ENCODE assay signal across 1 cellular context in the genomic region with DNA sequence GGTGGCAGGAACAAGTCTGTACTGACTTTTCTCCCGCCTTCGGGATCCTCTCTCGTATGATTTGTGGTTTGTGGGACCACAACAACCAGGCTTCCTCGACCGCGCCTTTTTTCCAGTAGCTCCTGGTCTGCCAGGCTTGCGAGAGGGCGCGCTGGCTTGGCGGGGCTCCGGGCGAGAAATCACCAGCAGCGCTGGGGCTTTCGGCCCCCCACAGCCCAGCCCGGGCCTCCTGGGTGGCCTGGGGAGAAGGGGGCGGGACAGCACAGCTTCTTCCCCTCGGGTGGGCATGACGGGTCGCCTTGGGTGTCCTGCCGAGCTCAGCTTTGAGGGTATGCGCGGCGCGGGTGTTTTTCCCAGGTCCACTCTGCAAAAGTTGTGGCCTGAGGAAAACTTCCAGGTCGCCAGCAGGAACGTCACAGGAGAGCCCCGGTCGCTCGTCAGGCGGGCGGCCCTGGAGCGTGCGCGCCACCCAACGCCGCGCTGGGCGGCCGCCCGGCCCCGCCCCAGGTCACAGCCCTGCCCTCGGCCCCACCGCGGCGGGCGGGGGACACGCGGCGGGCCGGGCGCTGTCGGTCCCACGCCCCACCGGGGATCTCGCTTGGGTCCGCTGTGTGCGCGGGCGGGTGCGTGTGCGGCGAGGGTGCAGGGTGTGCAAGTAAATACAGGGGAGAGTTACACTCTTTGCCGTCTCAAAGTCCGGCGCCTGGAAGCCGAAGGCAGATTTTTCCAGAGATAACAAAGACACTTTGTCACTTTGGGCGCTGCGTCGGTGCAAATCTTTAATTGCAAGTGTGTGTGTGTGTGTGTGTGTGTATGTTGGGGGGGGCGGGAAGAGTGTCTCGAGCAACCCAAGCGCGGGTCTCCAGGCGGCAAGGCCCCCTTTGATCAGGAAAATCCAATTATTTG.
TF ChIP-seq lines count a peak whose summit lies in the region.

No MANE protein-coding gene starts in this region.

TF ChIP-seq in HepG2, 621 proteins besides CTCF, POLR2A, EP300 and RAD21 (continued from another document and continues in another):
- TF ChIP-seq, protein P1, sequence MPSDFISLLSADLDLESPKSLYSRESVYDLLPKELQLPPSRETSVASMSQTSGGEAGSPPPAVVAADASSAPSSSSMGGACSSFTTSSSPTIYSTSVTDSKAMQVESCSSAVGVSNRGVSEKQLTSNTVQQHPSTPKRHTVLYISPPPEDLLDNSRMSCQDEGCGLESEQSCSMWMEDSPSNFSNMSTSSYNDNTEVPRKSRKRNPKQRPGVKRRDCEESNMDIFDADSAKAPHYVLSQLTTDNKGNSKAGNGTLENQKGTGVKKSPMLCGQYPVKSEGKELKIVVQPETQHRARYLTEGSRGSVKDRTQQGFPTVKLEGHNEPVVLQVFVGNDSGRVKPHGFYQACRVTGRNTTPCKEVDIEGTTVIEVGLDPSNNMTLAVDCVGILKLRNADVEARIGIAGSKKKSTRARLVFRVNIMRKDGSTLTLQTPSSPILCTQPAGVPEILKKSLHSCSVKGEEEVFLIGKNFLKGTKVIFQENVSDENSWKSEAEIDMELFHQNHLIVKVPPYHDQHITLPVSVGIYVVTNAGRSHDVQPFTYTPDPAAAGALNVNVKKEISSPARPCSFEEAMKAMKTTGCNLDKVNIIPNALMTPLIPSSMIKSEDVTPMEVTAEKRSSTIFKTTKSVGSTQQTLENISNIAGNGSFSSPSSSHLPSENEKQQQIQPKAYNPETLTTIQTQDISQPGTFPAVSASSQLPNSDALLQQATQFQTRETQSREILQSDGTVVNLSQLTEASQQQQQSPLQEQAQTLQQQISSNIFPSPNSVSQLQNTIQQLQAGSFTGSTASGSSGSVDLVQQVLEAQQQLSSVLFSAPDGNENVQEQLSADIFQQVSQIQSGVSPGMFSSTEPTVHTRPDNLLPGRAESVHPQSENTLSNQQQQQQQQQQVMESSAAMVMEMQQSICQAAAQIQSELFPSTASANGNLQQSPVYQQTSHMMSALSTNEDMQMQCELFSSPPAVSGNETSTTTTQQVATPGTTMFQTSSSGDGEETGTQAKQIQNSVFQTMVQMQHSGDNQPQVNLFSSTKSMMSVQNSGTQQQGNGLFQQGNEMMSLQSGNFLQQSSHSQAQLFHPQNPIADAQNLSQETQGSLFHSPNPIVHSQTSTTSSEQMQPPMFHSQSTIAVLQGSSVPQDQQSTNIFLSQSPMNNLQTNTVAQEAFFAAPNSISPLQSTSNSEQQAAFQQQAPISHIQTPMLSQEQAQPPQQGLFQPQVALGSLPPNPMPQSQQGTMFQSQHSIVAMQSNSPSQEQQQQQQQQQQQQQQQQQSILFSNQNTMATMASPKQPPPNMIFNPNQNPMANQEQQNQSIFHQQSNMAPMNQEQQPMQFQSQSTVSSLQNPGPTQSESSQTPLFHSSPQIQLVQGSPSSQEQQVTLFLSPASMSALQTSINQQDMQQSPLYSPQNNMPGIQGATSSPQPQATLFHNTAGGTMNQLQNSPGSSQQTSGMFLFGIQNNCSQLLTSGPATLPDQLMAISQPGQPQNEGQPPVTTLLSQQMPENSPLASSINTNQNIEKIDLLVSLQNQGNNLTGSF (CRISPR knock-in tag; IDR thresholded peaks at IDR 0.05): peak; percentile 14; the same call in 1 of the 2 replicates
- TF ChIP-seq HIVEP1 (CRISPR knock-in tag; IDR thresholded peaks at IDR 0.05): no peak; the same call in 1 of the 2 replicates
- no peak; the same call in 1 of the 2 replicates for TF ChIP-seq ZNF468 (CRISPR knock-in tag; IDR thresholded peaks at IDR 0.05)
- TF ChIP-seq KDM3A (CRISPR knock-in tag; IDR thresholded peaks at IDR 0.05; ENCODE audit: low read depth): no peak
- TF ChIP-seq, protein P2, sequence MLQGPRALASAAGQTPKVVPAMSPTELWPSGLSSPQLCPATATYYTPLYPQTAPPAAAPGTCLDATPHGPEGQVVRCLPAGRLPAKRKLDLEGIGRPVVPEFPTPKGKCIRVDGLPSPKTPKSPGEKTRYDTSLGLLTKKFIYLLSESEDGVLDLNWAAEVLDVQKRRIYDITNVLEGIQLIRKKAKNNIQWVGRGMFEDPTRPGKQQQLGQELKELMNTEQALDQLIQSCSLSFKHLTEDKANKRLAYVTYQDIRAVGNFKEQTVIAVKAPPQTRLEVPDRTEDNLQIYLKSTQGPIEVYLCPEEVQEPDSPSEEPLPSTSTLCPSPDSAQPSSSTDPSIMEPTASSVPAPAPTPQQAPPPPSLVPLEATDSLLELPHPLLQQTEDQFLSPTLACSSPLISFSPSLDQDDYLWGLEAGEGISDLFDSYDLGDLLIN (CRISPR knock-in tag; IDR thresholded peaks at IDR 0.05; ENCODE audit: borderline replicate concordance): no peak
- TF ChIP-seq ZNF614 (CRISPR knock-in tag; IDR thresholded peaks at IDR 0.05; ENCODE audit: borderline replicate concordance): no peak
- 0 out of 2 replicates have a peak, but pooled peaks have one; percentile 63 for TF ChIP-seq SNAI1 (CRISPR knock-in tag; IDR thresholded peaks at IDR 0.05; ENCODE audit: borderline replicate concordance)
- peak; percentile 70; the same call in 1 of the 2 replicates for TF ChIP-seq ZNF30 (CRISPR knock-in tag; IDR thresholded peaks at IDR 0.05)
- no peak for TF ChIP-seq SRSF1 (optimal IDR thresholded peaks at IDR 0.05; ENCODE audit: low read depth, low read length)
- TF ChIP-seq SIX4 (CRISPR knock-in tag; IDR thresholded peaks at IDR 0.05): no peak
- 0 out of 2 replicates have a peak, but pooled peaks have one; percentile 14 for TF ChIP-seq KLF13 (CRISPR knock-in tag; IDR thresholded peaks at IDR 0.05)
- TF ChIP-seq SOX5 (CRISPR knock-in tag; IDR thresholded peaks at IDR 0.05; ENCODE audit: borderline replicate concordance): no peak
- TF ChIP-seq TOE1 (CRISPR knock-in tag; IDR thresholded peaks at IDR 0.05): no peak
- TF ChIP-seq HNF4G (IDR thresholded peaks at IDR 0.05; ENCODE audit: borderline replicate concordance, low read depth, low read length): peak; percentile 88
- TF ChIP-seq HNF4G (CRISPR knock-in tag; IDR thresholded peaks at IDR 0.05; ENCODE audit: borderline replicate concordance, low read depth): peak; percentile 86
- peak; percentile 75 for TF ChIP-seq SRSF4 (IDR thresholded peaks at IDR 0.05; ENCODE audit: low read depth, low read length, poor library complexity, severe bottlenecking)
- no peak for TF ChIP-seq ATF7 (IDR thresholded peaks at IDR 0.05)
- no peak for TF ChIP-seq ATF7 (CRISPR knock-in tag; IDR thresholded peaks at IDR 0.05)
- peak; percentile 66; the same call in 1 of the 2 replicates for TF ChIP-seq WIZ (CRISPR knock-in tag; IDR thresholded peaks at IDR 0.05)
- TF ChIP-seq, protein P3, sequence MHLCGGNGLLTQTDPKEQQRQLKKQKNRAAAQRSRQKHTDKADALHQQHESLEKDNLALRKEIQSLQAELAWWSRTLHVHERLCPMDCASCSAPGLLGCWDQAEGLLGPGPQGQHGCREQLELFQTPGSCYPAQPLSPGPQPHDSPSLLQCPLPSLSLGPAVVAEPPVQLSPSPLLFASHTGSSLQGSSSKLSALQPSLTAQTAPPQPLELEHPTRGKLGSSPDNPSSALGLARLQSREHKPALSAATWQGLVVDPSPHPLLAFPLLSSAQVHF (CRISPR knock-in tag; IDR thresholded peaks at IDR 0.05): peak; percentile 20; the same call in 1 of the 2 replicates
- peak; percentile 86 for TF ChIP-seq FOXO1 (CRISPR knock-in tag; IDR thresholded peaks at IDR 0.05)
- peak; percentile 76 for TF ChIP-seq RARA (CRISPR knock-in tag; IDR thresholded peaks at IDR 0.05)
- TF ChIP-seq TBL1XR1 (IDR thresholded peaks at IDR 0.05; ENCODE audit: borderline replicate concordance, low read length, partially characterized antibody): peak; percentile 51
- no peak for TF ChIP-seq NONO (IDR thresholded peaks at IDR 0.05)
- no peak; the same call in none of the 2 replicates for TF ChIP-seq NONO (CRISPR knock-in tag; conservative IDR thresholded peaks at IDR 0.05)
- TF ChIP-seq HNRNPUL1 (IDR thresholded peaks at IDR 0.05; ENCODE audit: low read depth, low read length): no peak
- no peak for TF ChIP-seq ZFYVE20 (CRISPR knock-in tag; IDR thresholded peaks at IDR 0.05; ENCODE audit: borderline replicate concordance, low read depth)
- TF ChIP-seq ZNF207 (IDR thresholded peaks at IDR 0.05; ENCODE audit: borderline replicate concordance): no peak
- TF ChIP-seq ZMYM2 (CRISPR knock-in tag; IDR thresholded peaks at IDR 0.05): peak; percentile 85
- TF ChIP-seq, protein P4, sequence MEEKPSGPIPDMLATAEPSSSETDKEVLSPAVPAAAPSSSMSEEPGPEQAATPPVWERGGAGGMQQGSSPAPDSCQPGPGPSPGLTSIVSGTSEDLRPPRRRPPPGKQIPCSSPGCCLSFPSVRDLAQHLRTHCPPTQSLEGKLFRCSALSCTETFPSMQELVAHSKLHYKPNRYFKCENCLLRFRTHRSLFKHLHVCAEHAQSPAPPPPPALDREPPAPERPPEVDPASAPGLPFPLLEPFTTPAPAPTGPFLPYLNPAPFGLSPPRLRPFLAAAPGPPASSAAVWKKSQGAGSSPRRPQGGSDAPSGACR (CRISPR knock-in tag; IDR thresholded peaks at IDR 0.05): peak; percentile 33; the same call in 1 of the 2 replicates
- peak; percentile 89; the same call in 1 of the 2 replicates for TF ChIP-seq FOXC1 (CRISPR knock-in tag; IDR thresholded peaks at IDR 0.05; ENCODE audit: borderline replicate concordance)
- TF ChIP-seq SRY (CRISPR knock-in tag; IDR thresholded peaks at IDR 0.05): no peak
- TF ChIP-seq, protein P5, sequence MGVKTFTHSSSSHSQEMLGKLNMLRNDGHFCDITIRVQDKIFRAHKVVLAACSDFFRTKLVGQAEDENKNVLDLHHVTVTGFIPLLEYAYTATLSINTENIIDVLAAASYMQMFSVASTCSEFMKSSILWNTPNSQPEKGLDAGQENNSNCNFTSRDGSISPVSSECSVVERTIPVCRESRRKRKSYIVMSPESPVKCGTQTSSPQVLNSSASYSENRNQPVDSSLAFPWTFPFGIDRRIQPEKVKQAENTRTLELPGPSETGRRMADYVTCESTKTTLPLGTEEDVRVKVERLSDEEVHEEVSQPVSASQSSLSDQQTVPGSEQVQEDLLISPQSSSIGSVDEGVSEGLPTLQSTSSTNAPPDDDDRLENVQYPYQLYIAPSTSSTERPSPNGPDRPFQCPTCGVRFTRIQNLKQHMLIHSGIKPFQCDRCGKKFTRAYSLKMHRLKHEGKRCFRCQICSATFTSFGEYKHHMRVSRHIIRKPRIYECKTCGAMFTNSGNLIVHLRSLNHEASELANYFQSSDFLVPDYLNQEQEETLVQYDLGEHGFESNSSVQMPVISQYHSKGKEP (CRISPR knock-in tag; IDR thresholded peaks at IDR 0.05): no peak
- no peak for TF ChIP-seq ZNF317 (CRISPR knock-in tag; IDR thresholded peaks at IDR 0.05)
- peak; percentile 94 for TF ChIP-seq CCDC6 (CRISPR knock-in tag; IDR thresholded peaks at IDR 0.05)
- TF ChIP-seq JARID2 (CRISPR knock-in tag; IDR thresholded peaks at IDR 0.05; ENCODE audit: insufficient replicate concordance): no peak
- TF ChIP-seq KDM5B (CRISPR knock-in tag; IDR thresholded peaks at IDR 0.05; ENCODE audit: borderline replicate concordance): no peak
- peak; percentile 51 for TF ChIP-seq SMAD9 (CRISPR knock-in tag; IDR thresholded peaks at IDR 0.05)
- no peak for TF ChIP-seq ZNF703 (CRISPR knock-in tag; IDR thresholded peaks at IDR 0.05; ENCODE audit: borderline replicate concordance)
- 0 out of 2 replicates have a peak, but pooled peaks have one; percentile 52 for TF ChIP-seq RELA (CRISPR knock-in tag; IDR thresholded peaks at IDR 0.05)
- no peak for TF ChIP-seq CC2D1A (CRISPR knock-in tag; IDR thresholded peaks at IDR 0.05)
- no peak for TF ChIP-seq ATRX (CRISPR knock-in tag; IDR thresholded peaks at IDR 0.05; ENCODE audit: borderline replicate concordance)
- TF ChIP-seq IKZF1 (IDR thresholded peaks at IDR 0.05): no peak
- TF ChIP-seq SRF (IDR thresholded peaks at IDR 0.05; ENCODE audit: low read depth, low read length): no peak
- TF ChIP-seq KLF16 (CRISPR knock-in tag; IDR thresholded peaks at IDR 0.05): peak; percentile 17 to 63; a peak in 3 of 4 replicates
- no peak; the same call in none of the 2 replicates for TF ChIP-seq ZNF607 (CRISPR knock-in tag; IDR thresholded peaks at IDR 0.05; ENCODE audit: borderline replicate concordance)
- TF ChIP-seq, protein P6, sequence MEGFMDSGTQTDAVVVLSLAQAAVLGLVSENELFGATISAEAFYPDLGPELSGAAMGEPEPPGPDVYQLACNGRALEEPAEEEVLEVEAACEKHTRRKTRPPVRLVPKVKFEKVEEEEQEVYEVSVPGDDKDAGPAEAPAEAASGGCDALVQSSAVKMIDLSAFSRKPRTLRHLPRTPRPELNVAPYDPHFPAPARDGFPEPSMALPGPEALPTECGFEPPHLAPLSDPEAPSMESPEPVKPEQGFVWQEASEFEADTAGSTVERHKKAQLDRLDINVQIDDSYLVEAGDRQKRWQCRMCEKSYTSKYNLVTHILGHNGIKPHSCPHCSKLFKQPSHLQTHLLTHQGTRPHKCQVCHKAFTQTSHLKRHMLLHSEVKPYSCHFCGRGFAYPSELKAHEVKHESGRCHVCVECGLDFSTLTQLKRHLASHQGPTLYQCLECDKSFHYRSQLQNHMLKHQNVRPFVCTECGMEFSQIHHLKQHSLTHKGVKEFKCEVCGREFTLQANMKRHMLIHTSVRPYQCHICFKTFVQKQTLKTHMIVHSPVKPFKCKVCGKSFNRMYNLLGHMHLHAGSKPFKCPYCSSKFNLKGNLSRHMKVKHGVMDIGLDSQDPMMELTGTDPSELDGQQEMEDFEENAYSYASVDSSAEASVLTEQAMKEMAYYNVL (CRISPR knock-in tag; IDR thresholded peaks at IDR 0.05; ENCODE audit: borderline replicate concordance): peak; percentile 12; the same call in 1 of the 2 replicates
- no peak; the same call in 1 of the 2 replicates for TF ChIP-seq ZNF234 (CRISPR knock-in tag; conservative IDR thresholded peaks at IDR 0.05)
- no peak for TF ChIP-seq ARNT (IDR thresholded peaks at IDR 0.05)
- TF ChIP-seq TP53 (CRISPR knock-in tag; conservative IDR thresholded peaks at IDR 0.05): peak; percentile 9; the same call in 1 of the 2 replicates
- TF ChIP-seq GFI1 (CRISPR knock-in tag; IDR thresholded peaks at IDR 0.05; ENCODE audit: borderline replicate concordance): peak; percentile 76
- TF ChIP-seq ZBTB1 (CRISPR knock-in tag; IDR thresholded peaks at IDR 0.05; ENCODE audit: borderline replicate concordance): 0 out of 2 replicates have a peak, but pooled peaks have one; percentile 56
- TF ChIP-seq CREM (IDR thresholded peaks at IDR 0.05): no peak
- no peak for TF ChIP-seq CREM (CRISPR knock-in tag; IDR thresholded peaks at IDR 0.05)
- no peak for TF ChIP-seq NCOR1 (IDR thresholded peaks at IDR 0.05; ENCODE audit: borderline replicate concordance, low read length)
- peak; percentile 46 for TF ChIP-seq TEAD3 (CRISPR knock-in tag; optimal IDR thresholded peaks at IDR 0.05; ENCODE audit: borderline replicate concordance)
- TF ChIP-seq, protein P7, sequence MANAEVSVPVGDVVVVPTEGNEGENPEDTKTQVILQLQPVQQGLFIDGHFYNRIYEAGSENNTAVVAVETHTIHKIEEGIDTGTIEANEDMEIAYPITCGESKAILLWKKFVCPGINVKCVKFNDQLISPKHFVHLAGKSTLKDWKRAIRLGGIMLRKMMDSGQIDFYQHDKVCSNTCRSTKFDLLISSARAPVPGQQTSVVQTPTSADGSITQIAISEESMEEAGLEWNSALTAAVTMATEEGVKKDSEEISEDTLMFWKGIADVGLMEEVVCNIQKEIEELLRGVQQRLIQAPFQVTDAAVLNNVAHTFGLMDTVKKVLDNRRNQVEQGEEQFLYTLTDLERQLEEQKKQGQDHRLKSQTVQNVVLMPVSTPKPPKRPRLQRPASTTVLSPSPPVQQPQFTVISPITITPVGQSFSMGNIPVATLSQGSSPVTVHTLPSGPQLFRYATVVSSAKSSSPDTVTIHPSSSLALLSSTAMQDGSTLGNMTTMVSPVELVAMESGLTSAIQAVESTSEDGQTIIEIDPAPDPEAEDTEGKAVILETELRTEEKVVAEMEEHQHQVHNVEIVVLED (CRISPR knock-in tag; IDR thresholded peaks at IDR 0.05; ENCODE audit: borderline replicate concordance): no peak
- TF ChIP-seq MAFK (conservative IDR thresholded peaks at IDR 0.05 in 1 of 2, IDR thresholded peaks at IDR 0.05 in 1 of 2; ENCODE audit: low read length in 2 of 2): no peak
- TF ChIP-seq MIER2 (CRISPR knock-in tag; IDR thresholded peaks at IDR 0.05): no peak
